Comparison of ENCODE assay signal across 20 cellular contexts in genomic region chr10:120651000-120651399, GRCh38.
A peak's percentile ranks its signal among the peaks of the same experiment; 100 is the strongest.
DNase-seq lines count a peak whose midpoint lies in the region; ATAC-seq and TF ChIP-seq lines count a peak whose summit lies in the region.
"Had no signal": no experiment of that assay in that cellular context is flagged by ENCODE, and none has a peak within 500 bp of the region (broad histone marks: within the 10 kb centered on the region; RNA-seq: fewer than 3 reads in every experiment).

No MANE protein-coding gene starts in this region.

- no peak overlapping the region for H3K4me3 ChIP-seq in RWPE2 (ENCODE audit: severe bottlenecking)
- H3K4me3 ChIP-seq: BLaER1 treated with 17β-estradiol and CSF1 and Interleukin-3, amounts not matched to agents 10 nM and 100 nM; GM12878; GM23248 had no signal

- no peaks in the 10 kb centered on the region for H3K9me3 Mint-ChIP-seq in natural killer cell
- H3K9me3 Mint-ChIP-seq: CD4-positive, alpha-beta T cell had no signal

- no peaks in the 10 kb centered on the region for H3K36me3 ChIP-seq in RWPE2 (ENCODE audit: low read depth)
- H3K36me3 ChIP-seq: BE2C; BLaER1 treated with 17β-estradiol and CSF1 and Interleukin-3, amounts not matched to agents 10 nM and 100 nM had no signal

- H3K4me1 ChIP-seq in RWPE2 (ENCODE audit: insufficient read depth, poor library complexity, severe bottlenecking) = peaks cover 3% of the 10 kb centered on the region
- H3K4me1 ChIP-seq: BLaER1 treated with 17β-estradiol and CSF1 and Interleukin-3, amounts not matched to agents 10 nM and 100 nM had no signal

- H3K4me3 Mint-ChIP-seq in natural killer cell = no peak overlapping the region
- H3K4me3 Mint-ChIP-seq: CD14-positive monocyte; CD4-positive, alpha-beta T cell; CD8-positive, alpha-beta memory T cell had no signal

- H3K36me3 Mint-ChIP-seq in natural killer cell = no peaks in the 10 kb centered on the region
- H3K36me3 Mint-ChIP-seq: CD14-positive monocyte; CD8-positive, alpha-beta memory T cell had no signal

- H3K27me3 ChIP-seq in RWPE2 (ENCODE audit: insufficient read depth, poor library complexity, severe bottlenecking) = no peaks in the 10 kb centered on the region
- H3K27me3 ChIP-seq: BE2C; BLaER1 treated with 17β-estradiol and CSF1 and Interleukin-3, amounts not matched to agents 10 nM and 100 nM had no signal

- no peaks in the 10 kb centered on the region for H3K9me3 ChIP-seq in RWPE2 (ENCODE audit: severe bottlenecking)
- H3K9me3 ChIP-seq: BE2C; BLaER1 treated with 17β-estradiol and CSF1 and Interleukin-3, amounts not matched to agents 10 nM and 100 nM had no signal

- DNase-seq in M059J (ENCODE audit: low read depth) (peak; percentile 72), RWPE2 (ENCODE audit: low spot score) (no peak), kidney tubule cell (ENCODE audit: low spot score) (peak; percentile 43), natural killer cell (no peak), AML-193 (lab: John Stamatoyannopoulos, UW) (no peak)
- no peak for DNase-seq in activated effector memory CD4-positive, alpha-beta T cell treated with anti-CD3 and anti-CD28 coated beads, Interleukin-2, amount 50 U/mL, for 16 hours
- DNase-seq: BE2C; CD4-positive, alpha-beta T cell; CD8-positive, alpha-beta memory T cell; DMS 273 treated with DMSO at 0.1 percent for 48 hours; DMS79; EL; GDM1; GM23248; H7; HCEC 1CT had no signal

- H3K27ac Mint-ChIP-seq in natural killer cell = no peak overlapping the region
- H3K27ac Mint-ChIP-seq: CD14-positive monocyte; CD4-positive, alpha-beta T cell; CD8-positive, alpha-beta memory T cell had no signal

- peak; percentile 60 for ATAC-seq in RWPE2 (ENCODE audit: low read depth)
- no peak for ATAC-seq in natural killer cell
- ATAC-seq in activated CD4-positive, CD25-positive, alpha-beta regulatory T cell treated with anti-CD3 and anti-CD28 coated beads, Interleukin-2, amount 50 U/mL, for 24 hours = no peak
- ATAC-seq: GM12878 had no signal

- TF ChIP-seq CTCF in RWPE2 (IDR thresholded peaks at IDR 0.05; ENCODE audit: poor library complexity, severe bottlenecking) (no peak), natural killer cell (IDR thresholded peaks at IDR 0.05) (no peak)

- H3K27me3 Mint-ChIP-seq in natural killer cell (ENCODE audit: low read depth in 2 of 2) = peaks cover 3 to 6% of the 10 kb centered on the region in 2 donors
- H3K27me3 Mint-ChIP-seq: CD4-positive, alpha-beta T cell; CD8-positive, alpha-beta memory T cell had no signal

- no peak overlapping the region for H3K27ac ChIP-seq in RWPE2 (ENCODE audit: poor library complexity, severe bottlenecking)
- H3K27ac ChIP-seq: BLaER1 treated with 17β-estradiol and CSF1 and Interleukin-3, amounts not matched to agents 10 nM and 100 nM; GM23248 had no signal

- H3K4me1 Mint-ChIP-seq in natural killer cell = peaks cover 33 to 38% of the 10 kb centered on the region in 2 donors

- intact Hi-C loops in natural killer cell (cut with micrococcal nuclease) = no loop called here

Comparison
In these comparisons a context has a peak if more than half of its experiments do, and no peak if none do; other contexts are left out.
1. DNase-seq: peak in M059J (single experiment) and kidney tubule cell (single experiment); none in RWPE2 (single experiment), natural killer cell (single experiment), activated effector memory CD4-positive, alpha-beta T cell treated with anti-CD3 and anti-CD28 coated beads, Interleukin-2, amount 50 U/mL, for 16 hours (single experiment) and AML-193 (0 of 2).